ENCODE assay signal across 1 cellular context in genomic region chr7:37052673-37053072, GRCh38.
TF ChIP-seq lines count a peak whose summit lies in the region.

No MANE protein-coding gene starts in this region.

TF ChIP-seq in HepG2, 621 proteins besides CTCF, POLR2A, EP300 and RAD21 (continued from another document and continues in another):
- TF ChIP-seq TMF1 (CRISPR knock-in tag; IDR thresholded peaks at IDR 0.05; ENCODE audit: low read depth) (no peak), RXRB (CRISPR knock-in tag; IDR thresholded peaks at IDR 0.05; ENCODE audit: borderline replicate concordance) (peak; percentile 82), ZNF816 (CRISPR knock-in tag; IDR thresholded peaks at IDR 0.05; ENCODE audit: borderline replicate concordance) (peak; percentile 66; the same call in 1 of the 2 replicates), HMGA1 (CRISPR knock-in tag; conservative IDR thresholded peaks at IDR 0.05) (no peak), TCF7 (IDR thresholded peaks at IDR 0.05; ENCODE audit: low read depth) (no peak), NCOA2 (CRISPR knock-in tag; IDR thresholded peaks at IDR 0.05) (peak; percentile 56; the same call in 1 of the 2 replicates), ZNF709 (CRISPR knock-in tag; IDR thresholded peaks at IDR 0.05) (peak; percentile 59; the same call in 1 of the 2 replicates), STAT6 (CRISPR knock-in tag; IDR thresholded peaks at IDR 0.05; ENCODE audit: borderline replicate concordance) (no peak), U2AF1 (optimal IDR thresholded peaks at IDR 0.05; ENCODE audit: low read depth, low read length) (no peak), ARID5B (CRISPR knock-in tag; IDR thresholded peaks at IDR 0.05) (peak; percentile 81), MIER2 (CRISPR knock-in tag; IDR thresholded peaks at IDR 0.05) (peak; percentile 100), MED13 (CRISPR knock-in tag; IDR thresholded peaks at IDR 0.05) (0 out of 2 replicates have a peak, but pooled peaks have one; percentile 60), ZNF17 (CRISPR knock-in tag; IDR thresholded peaks at IDR 0.05) (no peak), FOXA1 (IDR thresholded peaks at IDR 0.05) (no peak), FOXA1 (CRISPR knock-in tag; IDR thresholded peaks at IDR 0.05) (peak; percentile 30), KDM6A (CRISPR knock-in tag; IDR thresholded peaks at IDR 0.05; ENCODE audit: low read depth) (no peak), ZNF770 (CRISPR knock-in tag; IDR thresholded peaks at IDR 0.05) (peak; percentile 59; the same call in 1 of the 2 replicates), SMC3 (IDR thresholded peaks at IDR 0.05; ENCODE audit: low read length) (no peak), SOX13 (IDR thresholded peaks at IDR 0.05) (no peak), SOX13 (CRISPR knock-in tag; conservative IDR thresholded peaks at IDR 0.05 in 1 of 2, IDR thresholded peaks at IDR 0.05 in 1 of 2) (peak in 1 of 2 experiments; percentile 57; a peak in 2 of 4 replicates), ATF3 (CRISPR knock-in tag; IDR thresholded peaks at IDR 0.05) (peak; percentile 93), ERF (CRISPR knock-in tag; IDR thresholded peaks at IDR 0.05) (peak; percentile 97), ZNF629 (CRISPR knock-in tag; conservative IDR thresholded peaks at IDR 0.05) (no peak), DRAP1 (CRISPR knock-in tag; IDR thresholded peaks at IDR 0.05) (no peak), SRSF1 (optimal IDR thresholded peaks at IDR 0.05; ENCODE audit: low read depth, low read length) (no peak), DBP (CRISPR knock-in tag; IDR thresholded peaks at IDR 0.05; ENCODE audit: not compliant biosample characterization) (peak; percentile 35), ZNF7 (CRISPR knock-in tag; IDR thresholded peaks at IDR 0.05) (peak; percentile 45; the same call in 1 of the 2 replicates), FOXM1 (CRISPR knock-in tag; IDR thresholded peaks at IDR 0.05) (no peak), CHD2 (IDR thresholded peaks at IDR 0.05; ENCODE audit: low read depth, low read length) (no peak), ZNF839 (CRISPR knock-in tag; IDR thresholded peaks at IDR 0.05; ENCODE audit: borderline replicate concordance) (no peak), SAP130 (CRISPR knock-in tag; IDR thresholded peaks at IDR 0.05; ENCODE audit: low read depth) (peak; percentile 70), IRF2 (CRISPR knock-in tag; IDR thresholded peaks at IDR 0.05) (peak; percentile 71; the same call in 1 of the 2 replicates)
- TF ChIP-seq, protein P1, sequence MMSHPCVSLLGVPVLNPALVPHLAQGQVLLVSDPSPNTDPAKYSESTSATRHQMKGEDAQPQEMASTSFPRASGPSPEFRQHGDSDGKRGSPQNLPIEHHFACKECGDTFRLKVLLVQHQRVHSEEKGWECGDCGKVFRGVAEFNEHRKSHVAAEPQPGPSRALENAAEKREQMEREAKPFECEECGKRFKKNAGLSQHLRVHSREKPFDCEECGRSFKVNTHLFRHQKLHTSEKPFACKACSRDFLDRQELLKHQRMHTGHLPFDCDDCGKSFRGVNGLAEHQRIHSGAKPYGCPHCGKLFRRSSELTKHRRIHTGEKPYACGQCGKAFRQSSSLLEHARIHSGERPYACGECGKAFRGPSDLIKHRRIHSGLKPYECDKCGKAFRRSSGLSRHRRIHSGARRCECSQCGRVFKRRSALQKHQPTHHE (CRISPR knock-in tag; IDR thresholded peaks at IDR 0.05; ENCODE audit: borderline replicate concordance): no peak
- TF ChIP-seq, protein P2, sequence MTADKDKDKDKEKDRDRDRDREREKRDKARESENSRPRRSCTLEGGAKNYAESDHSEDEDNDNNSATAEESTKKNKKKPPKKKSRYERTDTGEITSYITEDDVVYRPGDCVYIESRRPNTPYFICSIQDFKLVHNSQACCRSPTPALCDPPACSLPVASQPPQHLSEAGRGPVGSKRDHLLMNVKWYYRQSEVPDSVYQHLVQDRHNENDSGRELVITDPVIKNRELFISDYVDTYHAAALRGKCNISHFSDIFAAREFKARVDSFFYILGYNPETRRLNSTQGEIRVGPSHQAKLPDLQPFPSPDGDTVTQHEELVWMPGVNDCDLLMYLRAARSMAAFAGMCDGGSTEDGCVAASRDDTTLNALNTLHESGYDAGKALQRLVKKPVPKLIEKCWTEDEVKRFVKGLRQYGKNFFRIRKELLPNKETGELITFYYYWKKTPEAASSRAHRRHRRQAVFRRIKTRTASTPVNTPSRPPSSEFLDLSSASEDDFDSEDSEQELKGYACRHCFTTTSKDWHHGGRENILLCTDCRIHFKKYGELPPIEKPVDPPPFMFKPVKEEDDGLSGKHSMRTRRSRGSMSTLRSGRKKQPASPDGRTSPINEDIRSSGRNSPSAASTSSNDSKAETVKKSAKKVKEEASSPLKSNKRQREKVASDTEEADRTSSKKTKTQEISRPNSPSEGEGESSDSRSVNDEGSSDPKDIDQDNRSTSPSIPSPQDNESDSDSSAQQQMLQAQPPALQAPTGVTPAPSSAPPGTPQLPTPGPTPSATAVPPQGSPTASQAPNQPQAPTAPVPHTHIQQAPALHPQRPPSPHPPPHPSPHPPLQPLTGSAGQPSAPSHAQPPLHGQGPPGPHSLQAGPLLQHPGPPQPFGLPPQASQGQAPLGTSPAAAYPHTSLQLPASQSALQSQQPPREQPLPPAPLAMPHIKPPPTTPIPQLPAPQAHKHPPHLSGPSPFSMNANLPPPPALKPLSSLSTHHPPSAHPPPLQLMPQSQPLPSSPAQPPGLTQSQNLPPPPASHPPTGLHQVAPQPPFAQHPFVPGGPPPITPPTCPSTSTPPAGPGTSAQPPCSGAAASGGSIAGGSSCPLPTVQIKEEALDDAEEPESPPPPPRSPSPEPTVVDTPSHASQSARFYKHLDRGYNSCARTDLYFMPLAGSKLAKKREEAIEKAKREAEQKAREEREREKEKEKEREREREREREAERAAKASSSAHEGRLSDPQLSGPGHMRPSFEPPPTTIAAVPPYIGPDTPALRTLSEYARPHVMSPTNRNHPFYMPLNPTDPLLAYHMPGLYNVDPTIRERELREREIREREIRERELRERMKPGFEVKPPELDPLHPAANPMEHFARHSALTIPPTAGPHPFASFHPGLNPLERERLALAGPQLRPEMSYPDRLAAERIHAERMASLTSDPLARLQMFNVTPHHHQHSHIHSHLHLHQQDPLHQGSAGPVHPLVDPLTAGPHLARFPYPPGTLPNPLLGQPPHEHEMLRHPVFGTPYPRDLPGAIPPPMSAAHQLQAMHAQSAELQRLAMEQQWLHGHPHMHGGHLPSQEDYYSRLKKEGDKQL (CRISPR knock-in tag; IDR thresholded peaks at IDR 0.05; ENCODE audit: low read depth): no peak
- TF ChIP-seq, protein P3, sequence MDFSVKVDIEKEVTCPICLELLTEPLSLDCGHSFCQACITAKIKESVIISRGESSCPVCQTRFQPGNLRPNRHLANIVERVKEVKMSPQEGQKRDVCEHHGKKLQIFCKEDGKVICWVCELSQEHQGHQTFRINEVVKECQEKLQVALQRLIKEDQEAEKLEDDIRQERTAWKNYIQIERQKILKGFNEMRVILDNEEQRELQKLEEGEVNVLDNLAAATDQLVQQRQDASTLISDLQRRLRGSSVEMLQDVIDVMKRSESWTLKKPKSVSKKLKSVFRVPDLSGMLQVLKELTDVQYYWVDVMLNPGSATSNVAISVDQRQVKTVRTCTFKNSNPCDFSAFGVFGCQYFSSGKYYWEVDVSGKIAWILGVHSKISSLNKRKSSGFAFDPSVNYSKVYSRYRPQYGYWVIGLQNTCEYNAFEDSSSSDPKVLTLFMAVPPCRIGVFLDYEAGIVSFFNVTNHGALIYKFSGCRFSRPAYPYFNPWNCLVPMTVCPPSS (IDR thresholded peaks at IDR 0.05): no peak
- TF ChIP-seq, protein P4, sequence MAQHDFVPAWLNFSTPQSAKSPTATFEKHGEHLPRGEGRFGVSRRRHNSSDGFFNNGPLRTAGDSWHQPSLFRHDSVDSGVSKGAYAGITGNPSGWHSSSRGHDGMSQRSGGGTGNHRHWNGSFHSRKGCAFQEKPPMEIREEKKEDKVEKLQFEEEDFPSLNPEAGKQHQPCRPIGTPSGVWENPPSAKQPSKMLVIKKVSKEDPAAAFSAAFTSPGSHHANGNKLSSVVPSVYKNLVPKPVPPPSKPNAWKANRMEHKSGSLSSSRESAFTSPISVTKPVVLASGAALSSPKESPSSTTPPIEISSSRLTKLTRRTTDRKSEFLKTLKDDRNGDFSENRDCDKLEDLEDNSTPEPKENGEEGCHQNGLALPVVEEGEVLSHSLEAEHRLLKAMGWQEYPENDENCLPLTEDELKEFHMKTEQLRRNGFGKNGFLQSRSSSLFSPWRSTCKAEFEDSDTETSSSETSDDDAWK (CRISPR knock-in tag; IDR thresholded peaks at IDR 0.05): no peak
- TF ChIP-seq, protein P5, sequence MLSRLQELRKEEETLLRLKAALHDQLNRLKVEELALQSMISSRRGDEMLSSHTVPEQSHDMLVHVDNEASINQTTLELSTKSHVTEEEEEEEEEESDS (CRISPR knock-in tag; IDR thresholded peaks at IDR 0.05; ENCODE audit: borderline replicate concordance): no peak
